ENCODE assay signal across 24 cellular contexts in the genomic region with DNA sequence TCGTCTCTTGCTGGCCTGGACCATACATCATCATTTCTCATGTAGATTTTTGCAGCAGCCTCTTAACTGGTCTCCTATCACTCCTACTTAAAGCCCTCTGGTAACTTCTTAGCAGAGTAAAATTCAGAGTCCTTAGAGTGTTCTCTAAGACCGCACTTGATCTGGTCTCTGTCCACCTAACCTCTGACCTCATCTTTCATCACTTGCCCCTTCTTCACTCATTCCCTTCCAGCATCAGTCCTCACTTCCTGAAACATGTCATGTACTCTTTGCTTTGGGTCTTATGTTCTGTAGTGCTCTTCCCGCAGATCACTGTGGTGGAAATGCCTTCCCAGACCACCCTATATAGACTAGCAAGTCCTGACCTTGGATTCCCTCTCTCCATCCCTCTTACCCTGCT. TPM values are rescaled to one million over a fixed set of nuclear protein-coding genes. Genes with fewer than 3 reads are reported as not detected.
DNase-seq lines count a peak whose midpoint lies in the region; ATAC-seq and TF ChIP-seq lines count a peak whose summit lies in the region.
"Had no signal": no experiment of that assay in that cellular context is flagged by ENCODE, and none has a peak within 500 bp of the region (broad histone marks: within the 10 kb centered on the region; RNA-seq: fewer than 3 reads in every experiment).

No MANE protein-coding gene starts in this region.

- no TSS peak for BruUV-seq in OCI-LY7 (replicated peaks; lab: Mats Ljungman, UMichigan)

- no peaks in the 10 kb centered on the region for H3K9me3 Mint-ChIP-seq in CD4-positive, alpha-beta T cell
- no peaks in the 10 kb centered on the region for H3K9me3 Mint-ChIP-seq in central memory CD8-positive, alpha-beta T cell
- H3K9me3 Mint-ChIP-seq: H9; memory B cell; natural killer cell; T-helper 1 cell treated with Interleukin-12 subunit alpha and Interleukin-12 subunit beta and Interleukin-4 antibody, amounts not matched to agents 30 μg/mL and 1 μg/mL, for 36 hours had no signal

- no peak for DNase-seq in CD4-positive, alpha-beta T cell
- DNase-seq in OCI-LY7 (ENCODE audit: low spot score) (no peak), GOT3 (lab: John Stamatoyannopoulos, UW) (no peak), LoVo (ENCODE audit: low spot score) (no peak), dermis blood vessel endothelial cell (no peak), NCI-H1092 (lab: John Stamatoyannopoulos, UW) (no peak)
- DNase-seq in central memory CD8-positive, alpha-beta T cell (ENCODE audit: low spot score in 2 of 2) = no peak
- DNase-seq: DMS 273 treated with DMSO at 0.1 percent for 48 hours, dorsolateral prefrontal cortex, foreskin keratinocyte, H9, natural killer cell, NCI-H146, NCI-H2171, NCI-H526 treated with DMSO at 0.1 percent for 48 hours, OCI-M1, SHP77, sigmoid colon, upper lobe of left lung had no signal

- CTCF ChIA-PET in CD4-positive, alpha-beta T cell (lab: Charles Lee) = interaction anchor here (0.7 kb wide), 1 partner anchor 10 kb away, joined by 5 read pairs; no protein-coding TSS in a partner anchor
- CTCF ChIA-PET in OCI-LY7 (lab: Charles Lee; ENCODE audit: unreplicated experiment) = no interaction called here

- no peak overlapping the region for H3K4me3 ChIP-seq in BLaER1
- H3K4me3 ChIP-seq in OCI-LY7 (ENCODE audit: low read depth, low read length, poor library complexity, severe bottlenecking) = no peak overlapping the region
- H3K4me3 ChIP-seq: dorsolateral prefrontal cortex, GM12878, sigmoid colon, upper lobe of left lung had no signal

- H3K4me2 ChIP-seq in BLaER1 = peak overlapping the region; percentile 43
- H3K4me2 ChIP-seq in OCI-LY7 (ENCODE audit: low read length) = peak overlapping the region; percentile 52; the same call in 1 of the 2 replicates

- intact Hi-C loops in CD4-positive, alpha-beta T cell (cut with DNase I, micrococcal nuclease) = no loop called here
- intact Hi-C loops in OCI-LY7 (cut with micrococcal nuclease; ENCODE audit: unreplicated experiment) = no loop called here

- H3K4me1 Mint-ChIP-seq in CD4-positive, alpha-beta T cell (ENCODE audit: low read depth) = peaks cover 76% of the 10 kb centered on the region
- peaks cover 66% of the 10 kb centered on the region for H3K4me1 Mint-ChIP-seq in central memory CD8-positive, alpha-beta T cell

- H3K36me3 Mint-ChIP-seq in CD4-positive, alpha-beta T cell (ENCODE audit: low read depth) = no peaks in the 10 kb centered on the region
- H3K36me3 Mint-ChIP-seq in central memory CD8-positive, alpha-beta T cell (ENCODE audit: insufficient read depth) = peaks cover 3% of the 10 kb centered on the region
- H3K36me3 Mint-ChIP-seq: natural killer cell had no signal

- no peaks in the 10 kb centered on the region for H3K9me2 ChIP-seq in OCI-LY7 (ENCODE audit: insufficient read depth, low read length)

- no peak for TF ChIP-seq CTCF in CD4-positive, alpha-beta T cell (IDR thresholded peaks at IDR 0.05)
- no peak for TF ChIP-seq CTCF in OCI-LY7 (conservative IDR thresholded peaks at IDR 0.05; ENCODE audit: low read length)

- no peak overlapping the region for H2AFZ ChIP-seq in OCI-LY7 (ENCODE audit: low read length)
- H2AFZ ChIP-seq: parathyroid adenoma had no signal

- H3K27ac Mint-ChIP-seq in CD4-positive, alpha-beta T cell = peak overlapping the region; percentile 53
- H3K27ac Mint-ChIP-seq in central memory CD8-positive, alpha-beta T cell (ENCODE audit: low read depth) = peak overlapping the region; percentile 5
- H3K27ac Mint-ChIP-seq: T-helper 1 cell treated with Interleukin-12 subunit alpha and Interleukin-12 subunit beta and Interleukin-4 antibody, amounts not matched to agents 30 μg/mL and 1 μg/mL, for 36 hours had no signal

- no peak overlapping the region for H3K9ac ChIP-seq in BLaER1
- H3K9ac ChIP-seq: parathyroid adenoma had no signal

- no peak for ATAC-seq in CD4-positive, alpha-beta T cell (ENCODE audit: poor library complexity)
- ATAC-seq in central memory CD8-positive, alpha-beta T cell (replicated peaks; ENCODE audit: extremely low read depth, poor library complexity, severe bottlenecking) = no peak
- ATAC-seq: foreskin keratinocyte, GM12878, natural killer cell had no signal

- H3K27me3 ChIP-seq in BLaER1 = no peaks in the 10 kb centered on the region
- no peaks in the 10 kb centered on the region for H3K27me3 ChIP-seq in CD4-positive, alpha-beta T cell (ENCODE audit: control insufficient read depth, insufficient read depth, low read length)
- H3K27me3 ChIP-seq: dorsolateral prefrontal cortex, foreskin keratinocyte, sigmoid colon, upper lobe of left lung had no signal

- peaks cover 100% of the 10 kb centered on the region for H3K79me2 ChIP-seq in OCI-LY7 (ENCODE audit: insufficient read depth, low read depth, low read length)

- H3K36me3 ChIP-seq in BLaER1 (peaks cover 34% of the 10 kb centered on the region), OCI-LY7 (ENCODE audit: insufficient read depth, low read length) (peaks cover 75% of the 10 kb centered on the region)
- H3K36me3 ChIP-seq: sigmoid colon, upper lobe of left lung had no signal

- no peaks in the 10 kb centered on the region for H3K27me3 Mint-ChIP-seq in CD4-positive, alpha-beta T cell
- H3K27me3 Mint-ChIP-seq in central memory CD8-positive, alpha-beta T cell = no peaks in the 10 kb centered on the region
- H3K27me3 Mint-ChIP-seq: memory B cell had no signal

- H3K4me1 ChIP-seq in BLaER1 (peaks cover 90% of the 10 kb centered on the region), OCI-LY7 (ENCODE audit: insufficient read depth, low read length, poor library complexity, severe bottlenecking) (peaks cover 81% of the 10 kb centered on the region)

- H3K27ac ChIP-seq in BLaER1 (no peak overlapping the region), OCI-LY7 (ENCODE audit: low read depth, low read length, poor library complexity, severe bottlenecking) (no peak overlapping the region)
- no peak overlapping the region for H3K27ac ChIP-seq in CD4-positive, alpha-beta T cell (ENCODE audit: low read depth, low read length)
- H3K27ac ChIP-seq: dorsolateral prefrontal cortex, foreskin keratinocyte, parathyroid adenoma, sigmoid colon, upper lobe of left lung had no signal

- POLR2A ChIA-PET in CD4-positive, alpha-beta T cell (lab: Charles Lee) = no interaction called here
- POLR2A ChIA-PET in OCI-LY7 (lab: Charles Lee) = interaction anchor here (0.7 kb wide), 1 partner anchor 43 kb away, joined by 3 read pairs; no protein-coding TSS in a partner anchor

- H4K20me1 ChIP-seq in BLaER1 = peaks cover 100% of the 10 kb centered on the region
- peaks cover 82% of the 10 kb centered on the region for H4K20me1 ChIP-seq in OCI-LY7 (ENCODE audit: insufficient read depth, low read length)

- peak overlapping the region; percentile 5 for H3K4me3 Mint-ChIP-seq in CD4-positive, alpha-beta T cell
- no peak overlapping the region for H3K4me3 Mint-ChIP-seq in central memory CD8-positive, alpha-beta T cell
- H3K4me3 Mint-ChIP-seq: H9; memory B cell; natural killer cell; T-helper 1 cell treated with Interleukin-12 subunit alpha and Interleukin-12 subunit beta and Interleukin-4 antibody, amounts not matched to agents 30 μg/mL and 1 μg/mL, for 36 hours had no signal

- H3K9me3 ChIP-seq in BLaER1 (no peaks in the 10 kb centered on the region), OCI-LY7 (ENCODE audit: low read length) (no peaks in the 10 kb centered on the region)
- H3K9me3 ChIP-seq in CD4-positive, alpha-beta T cell (ENCODE audit: control insufficient read depth, low read length) = no peaks in the 10 kb centered on the region
- H3K9me3 ChIP-seq: sigmoid colon, upper lobe of left lung had no signal

RNA-seq across cellular contexts. Expression of gene LARP1, which starts 9.8 kb away (rescaled TPM):
- total RNA-seq in CD4-positive, alpha-beta T cell = 10 to 100 TPM; 88.7 to 97.6 TPM
- total RNA-seq in OCI-LY7 (2014; rRNA removed; shearing (Covaris generic)) = 66.2 and 71.1 TPM in 2 replicates
- total RNA-seq in OCI-LY7 (2022) (274 and 300 TPM in 2 replicates), dermis blood vessel endothelial cell (43.7 and 82.4 TPM in 2 replicates)
